Comparison of ENCODE assay signal across 1 cellular context in the genomic region with DNA sequence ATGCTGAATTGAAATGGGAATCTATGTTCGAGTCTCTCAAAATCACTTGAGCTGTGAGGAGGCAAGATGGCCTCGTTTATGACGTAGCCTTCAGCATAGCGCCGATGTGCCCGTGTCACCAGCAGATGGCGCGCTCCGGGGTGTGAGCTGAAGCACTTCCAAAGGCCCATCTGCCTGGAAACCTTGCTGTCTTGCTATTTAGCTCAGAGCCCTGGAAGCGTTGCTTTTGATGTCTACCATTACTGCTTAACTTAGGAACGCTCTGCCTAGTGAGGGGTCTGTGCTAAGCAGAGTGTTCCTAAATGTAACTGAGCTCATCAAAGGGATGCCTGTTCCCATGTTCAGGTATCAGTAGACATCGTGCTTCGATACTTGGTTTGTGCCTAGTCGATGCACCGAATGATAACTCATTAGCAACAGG.
TF ChIP-seq lines count a peak whose summit lies in the region.

No MANE protein-coding gene starts in this region.

TF ChIP-seq in HepG2, 621 proteins besides CTCF, POLR2A, EP300 and RAD21 (continued from another document and continues in another):
- no peak for TF ChIP-seq CENPT (CRISPR knock-in tag; IDR thresholded peaks at IDR 0.05; ENCODE audit: low read depth)
- no peak for TF ChIP-seq FLYWCH1 (CRISPR knock-in tag; IDR thresholded peaks at IDR 0.05)
- TF ChIP-seq, protein P1, sequence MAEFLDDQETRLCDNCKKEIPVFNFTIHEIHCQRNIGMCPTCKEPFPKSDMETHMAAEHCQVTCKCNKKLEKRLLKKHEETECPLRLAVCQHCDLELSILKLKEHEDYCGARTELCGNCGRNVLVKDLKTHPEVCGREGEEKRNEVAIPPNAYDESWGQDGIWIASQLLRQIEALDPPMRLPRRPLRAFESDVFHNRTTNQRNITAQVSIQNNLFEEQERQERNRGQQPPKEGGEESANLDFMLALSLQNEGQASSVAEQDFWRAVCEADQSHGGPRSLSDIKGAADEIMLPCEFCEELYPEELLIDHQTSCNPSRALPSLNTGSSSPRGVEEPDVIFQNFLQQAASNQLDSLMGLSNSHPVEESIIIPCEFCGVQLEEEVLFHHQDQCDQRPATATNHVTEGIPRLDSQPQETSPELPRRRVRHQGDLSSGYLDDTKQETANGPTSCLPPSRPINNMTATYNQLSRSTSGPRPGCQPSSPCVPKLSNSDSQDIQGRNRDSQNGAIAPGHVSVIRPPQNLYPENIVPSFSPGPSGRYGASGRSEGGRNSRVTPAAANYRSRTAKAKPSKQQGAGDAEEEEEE (CRISPR knock-in tag; IDR thresholded peaks at IDR 0.05; ENCODE audit: borderline replicate concordance) = no peak
- TF ChIP-seq ZNF251 (CRISPR knock-in tag; IDR thresholded peaks at IDR 0.05) = no peak
- TF ChIP-seq CEBPG (CRISPR knock-in tag; IDR thresholded peaks at IDR 0.05) = peak; percentile 55
- no peak for TF ChIP-seq MED8 (CRISPR knock-in tag; IDR thresholded peaks at IDR 0.05; ENCODE audit: insufficient replicate concordance)
- no peak for TF ChIP-seq CEBPB (IDR thresholded peaks at IDR 0.05; ENCODE audit: borderline replicate concordance, low read depth, low read length)
- TF ChIP-seq ZNF34 (CRISPR knock-in tag; IDR thresholded peaks at IDR 0.05; ENCODE audit: borderline replicate concordance) = peak; percentile 61; the same call in 1 of the 2 replicates
- TF ChIP-seq RFXANK (CRISPR knock-in tag; IDR thresholded peaks at IDR 0.05) = no peak
- TF ChIP-seq, protein P2, sequence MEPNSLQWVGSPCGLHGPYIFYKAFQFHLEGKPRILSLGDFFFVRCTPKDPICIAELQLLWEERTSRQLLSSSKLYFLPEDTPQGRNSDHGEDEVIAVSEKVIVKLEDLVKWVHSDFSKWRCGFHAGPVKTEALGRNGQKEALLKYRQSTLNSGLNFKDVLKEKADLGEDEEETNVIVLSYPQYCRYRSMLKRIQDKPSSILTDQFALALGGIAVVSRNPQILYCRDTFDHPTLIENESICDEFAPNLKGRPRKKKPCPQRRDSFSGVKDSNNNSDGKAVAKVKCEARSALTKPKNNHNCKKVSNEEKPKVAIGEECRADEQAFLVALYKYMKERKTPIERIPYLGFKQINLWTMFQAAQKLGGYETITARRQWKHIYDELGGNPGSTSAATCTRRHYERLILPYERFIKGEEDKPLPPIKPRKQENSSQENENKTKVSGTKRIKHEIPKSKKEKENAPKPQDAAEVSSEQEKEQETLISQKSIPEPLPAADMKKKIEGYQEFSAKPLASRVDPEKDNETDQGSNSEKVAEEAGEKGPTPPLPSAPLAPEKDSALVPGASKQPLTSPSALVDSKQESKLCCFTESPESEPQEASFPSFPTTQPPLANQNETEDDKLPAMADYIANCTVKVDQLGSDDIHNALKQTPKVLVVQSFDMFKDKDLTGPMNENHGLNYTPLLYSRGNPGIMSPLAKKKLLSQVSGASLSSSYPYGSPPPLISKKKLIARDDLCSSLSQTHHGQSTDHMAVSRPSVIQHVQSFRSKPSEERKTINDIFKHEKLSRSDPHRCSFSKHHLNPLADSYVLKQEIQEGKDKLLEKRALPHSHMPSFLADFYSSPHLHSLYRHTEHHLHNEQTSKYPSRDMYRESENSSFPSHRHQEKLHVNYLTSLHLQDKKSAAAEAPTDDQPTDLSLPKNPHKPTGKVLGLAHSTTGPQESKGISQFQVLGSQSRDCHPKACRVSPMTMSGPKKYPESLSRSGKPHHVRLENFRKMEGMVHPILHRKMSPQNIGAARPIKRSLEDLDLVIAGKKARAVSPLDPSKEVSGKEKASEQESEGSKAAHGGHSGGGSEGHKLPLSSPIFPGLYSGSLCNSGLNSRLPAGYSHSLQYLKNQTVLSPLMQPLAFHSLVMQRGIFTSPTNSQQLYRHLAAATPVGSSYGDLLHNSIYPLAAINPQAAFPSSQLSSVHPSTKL (CRISPR knock-in tag; IDR thresholded peaks at IDR 0.05) = peak; percentile 85
- no peak for TF ChIP-seq TMF1 (CRISPR knock-in tag; IDR thresholded peaks at IDR 0.05; ENCODE audit: low read depth)
- no peak for TF ChIP-seq SMYD3 (CRISPR knock-in tag; IDR thresholded peaks at IDR 0.05)
- TF ChIP-seq, protein P3, sequence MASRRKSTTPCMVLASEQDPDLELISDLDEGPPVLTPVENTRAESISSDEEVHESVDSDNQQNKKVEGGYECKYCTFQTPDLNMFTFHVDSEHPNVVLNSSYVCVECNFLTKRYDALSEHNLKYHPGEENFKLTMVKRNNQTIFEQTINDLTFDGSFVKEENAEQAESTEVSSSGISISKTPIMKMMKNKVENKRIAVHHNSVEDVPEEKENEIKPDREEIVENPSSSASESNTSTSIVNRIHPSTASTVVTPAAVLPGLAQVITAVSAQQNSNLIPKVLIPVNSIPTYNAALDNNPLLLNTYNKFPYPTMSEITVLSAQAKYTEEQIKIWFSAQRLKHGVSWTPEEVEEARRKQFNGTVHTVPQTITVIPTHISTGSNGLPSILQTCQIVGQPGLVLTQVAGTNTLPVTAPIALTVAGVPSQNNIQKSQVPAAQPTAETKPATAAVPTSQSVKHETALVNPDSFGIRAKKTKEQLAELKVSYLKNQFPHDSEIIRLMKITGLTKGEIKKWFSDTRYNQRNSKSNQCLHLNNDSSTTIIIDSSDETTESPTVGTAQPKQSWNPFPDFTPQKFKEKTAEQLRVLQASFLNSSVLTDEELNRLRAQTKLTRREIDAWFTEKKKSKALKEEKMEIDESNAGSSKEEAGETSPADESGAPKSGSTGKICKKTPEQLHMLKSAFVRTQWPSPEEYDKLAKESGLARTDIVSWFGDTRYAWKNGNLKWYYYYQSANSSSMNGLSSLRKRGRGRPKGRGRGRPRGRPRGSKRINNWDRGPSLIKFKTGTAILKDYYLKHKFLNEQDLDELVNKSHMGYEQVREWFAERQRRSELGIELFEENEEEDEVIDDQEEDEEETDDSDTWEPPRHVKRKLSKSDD (CRISPR knock-in tag; IDR thresholded peaks at IDR 0.05; ENCODE audit: low read depth) = 0 out of 2 replicates have a peak, but pooled peaks have one; percentile 74
- TF ChIP-seq, protein P4, sequence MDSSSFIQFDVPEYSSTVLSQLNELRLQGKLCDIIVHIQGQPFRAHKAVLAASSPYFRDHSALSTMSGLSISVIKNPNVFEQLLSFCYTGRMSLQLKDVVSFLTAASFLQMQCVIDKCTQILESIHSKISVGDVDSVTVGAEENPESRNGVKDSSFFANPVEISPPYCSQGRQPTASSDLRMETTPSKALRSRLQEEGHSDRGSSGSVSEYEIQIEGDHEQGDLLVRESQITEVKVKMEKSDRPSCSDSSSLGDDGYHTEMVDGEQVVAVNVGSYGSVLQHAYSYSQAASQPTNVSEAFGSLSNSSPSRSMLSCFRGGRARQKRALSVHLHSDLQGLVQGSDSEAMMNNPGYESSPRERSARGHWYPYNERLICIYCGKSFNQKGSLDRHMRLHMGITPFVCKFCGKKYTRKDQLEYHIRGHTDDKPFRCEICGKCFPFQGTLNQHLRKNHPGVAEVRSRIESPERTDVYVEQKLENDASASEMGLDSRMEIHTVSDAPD (CRISPR knock-in tag; IDR thresholded peaks at IDR 0.05) = no peak
- TF ChIP-seq NONO (IDR thresholded peaks at IDR 0.05) = no peak
- peak; percentile 73 for TF ChIP-seq NONO (CRISPR knock-in tag; conservative IDR thresholded peaks at IDR 0.05)
- no peak for TF ChIP-seq DR1 (CRISPR knock-in tag; IDR thresholded peaks at IDR 0.05)
- TF ChIP-seq TRIM24 (CRISPR knock-in tag; IDR thresholded peaks at IDR 0.05) = 0 out of 2 replicates have a peak, but pooled peaks have one; percentile 38
- TF ChIP-seq ZNF660 (CRISPR knock-in tag; IDR thresholded peaks at IDR 0.05; ENCODE audit: borderline replicate concordance, low read depth) = no peak
- no peak for TF ChIP-seq AKAP8 (CRISPR knock-in tag; IDR thresholded peaks at IDR 0.05)
- peak; percentile 74 for TF ChIP-seq ELF3 (CRISPR knock-in tag; IDR thresholded peaks at IDR 0.05)
- no peak for TF ChIP-seq HDAC6 (IDR thresholded peaks at IDR 0.05; ENCODE audit: low read depth, low read length)
- TF ChIP-seq REPIN1 (CRISPR knock-in tag; IDR thresholded peaks at IDR 0.05; ENCODE audit: borderline replicate concordance, low read depth) = peak; percentile 88; the same call in 1 of the 2 replicates
- 0 out of 2 replicates have a peak, but pooled peaks have one; percentile 55 for TF ChIP-seq TSC22D2 (CRISPR knock-in tag; IDR thresholded peaks at IDR 0.05; ENCODE audit: borderline replicate concordance)
- TF ChIP-seq, protein P5, sequence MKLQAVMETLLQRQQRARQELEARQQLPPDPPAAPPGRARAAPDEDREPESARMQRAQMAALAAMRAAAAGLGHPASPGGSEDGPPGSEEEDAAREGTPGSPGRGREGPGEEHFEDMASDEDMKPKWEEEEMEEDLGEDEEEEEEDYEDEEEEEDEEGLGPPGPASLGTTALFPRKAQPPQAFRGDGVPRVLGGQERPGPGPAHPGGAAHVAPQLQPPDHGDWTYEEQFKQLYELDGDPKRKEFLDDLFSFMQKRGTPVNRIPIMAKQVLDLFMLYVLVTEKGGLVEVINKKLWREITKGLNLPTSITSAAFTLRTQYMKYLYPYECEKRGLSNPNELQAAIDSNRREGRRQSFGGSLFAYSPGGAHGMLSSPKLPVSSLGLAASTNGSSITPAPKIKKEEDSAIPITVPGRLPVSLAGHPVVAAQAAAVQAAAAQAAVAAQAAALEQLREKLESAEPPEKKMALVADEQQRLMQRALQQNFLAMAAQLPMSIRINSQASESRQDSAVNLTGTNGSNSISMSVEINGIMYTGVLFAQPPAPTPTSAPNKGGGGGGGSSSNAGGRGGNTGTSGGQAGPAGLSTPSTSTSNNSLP (IDR thresholded peaks at IDR 0.05; ENCODE audit: low read depth, low read length) = peak; percentile 56; the same call in 1 of the 2 replicates
- TF ChIP-seq, protein P6, sequence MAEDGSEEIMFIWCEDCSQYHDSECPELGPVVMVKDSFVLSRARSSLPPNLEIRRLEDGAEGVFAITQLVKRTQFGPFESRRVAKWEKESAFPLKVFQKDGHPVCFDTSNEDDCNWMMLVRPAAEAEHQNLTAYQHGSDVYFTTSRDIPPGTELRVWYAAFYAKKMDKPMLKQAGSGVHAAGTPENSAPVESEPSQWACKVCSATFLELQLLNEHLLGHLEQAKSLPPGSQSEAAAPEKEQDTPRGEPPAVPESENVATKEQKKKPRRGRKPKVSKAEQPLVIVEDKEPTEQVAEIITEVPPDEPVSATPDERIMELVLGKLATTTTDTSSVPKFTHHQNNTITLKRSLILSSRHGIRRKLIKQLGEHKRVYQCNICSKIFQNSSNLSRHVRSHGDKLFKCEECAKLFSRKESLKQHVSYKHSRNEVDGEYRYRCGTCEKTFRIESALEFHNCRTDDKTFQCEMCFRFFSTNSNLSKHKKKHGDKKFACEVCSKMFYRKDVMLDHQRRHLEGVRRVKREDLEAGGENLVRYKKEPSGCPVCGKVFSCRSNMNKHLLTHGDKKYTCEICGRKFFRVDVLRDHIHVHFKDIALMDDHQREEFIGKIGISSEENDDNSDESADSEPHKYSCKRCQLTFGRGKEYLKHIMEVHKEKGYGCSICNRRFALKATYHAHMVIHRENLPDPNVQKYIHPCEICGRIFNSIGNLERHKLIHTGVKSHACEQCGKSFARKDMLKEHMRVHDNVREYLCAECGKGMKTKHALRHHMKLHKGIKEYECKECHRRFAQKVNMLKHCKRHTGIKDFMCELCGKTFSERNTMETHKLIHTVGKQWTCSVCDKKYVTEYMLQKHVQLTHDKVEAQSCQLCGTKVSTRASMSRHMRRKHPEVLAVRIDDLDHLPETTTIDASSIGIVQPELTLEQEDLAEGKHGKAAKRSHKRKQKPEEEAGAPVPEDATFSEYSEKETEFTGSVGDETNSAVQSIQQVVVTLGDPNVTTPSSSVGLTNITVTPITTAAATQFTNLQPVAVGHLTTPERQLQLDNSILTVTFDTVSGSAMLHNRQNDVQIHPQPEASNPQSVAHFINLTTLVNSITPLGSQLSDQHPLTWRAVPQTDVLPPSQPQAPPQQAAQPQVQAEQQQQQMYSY (CRISPR knock-in tag; IDR thresholded peaks at IDR 0.05) = no peak
- TF ChIP-seq, protein P7, sequence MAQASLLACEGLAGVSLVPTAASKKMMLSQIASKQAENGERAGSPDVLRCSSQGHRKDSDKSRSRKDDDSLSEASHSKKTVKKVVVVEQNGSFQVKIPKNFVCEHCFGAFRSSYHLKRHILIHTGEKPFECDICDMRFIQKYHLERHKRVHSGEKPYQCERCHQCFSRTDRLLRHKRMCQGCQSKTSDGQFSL (CRISPR knock-in tag; IDR thresholded peaks at IDR 0.05) = no peak
- no peak for TF ChIP-seq HNF4G (IDR thresholded peaks at IDR 0.05; ENCODE audit: borderline replicate concordance, low read depth, low read length)
- 0 out of 2 replicates have a peak, but pooled peaks have one; percentile 46 for TF ChIP-seq HNF4G (CRISPR knock-in tag; IDR thresholded peaks at IDR 0.05; ENCODE audit: borderline replicate concordance, low read depth)
- TF ChIP-seq NCOA2 (CRISPR knock-in tag; IDR thresholded peaks at IDR 0.05) = peak; percentile 45; the same call in 1 of the 2 replicates
- TF ChIP-seq, protein P8, sequence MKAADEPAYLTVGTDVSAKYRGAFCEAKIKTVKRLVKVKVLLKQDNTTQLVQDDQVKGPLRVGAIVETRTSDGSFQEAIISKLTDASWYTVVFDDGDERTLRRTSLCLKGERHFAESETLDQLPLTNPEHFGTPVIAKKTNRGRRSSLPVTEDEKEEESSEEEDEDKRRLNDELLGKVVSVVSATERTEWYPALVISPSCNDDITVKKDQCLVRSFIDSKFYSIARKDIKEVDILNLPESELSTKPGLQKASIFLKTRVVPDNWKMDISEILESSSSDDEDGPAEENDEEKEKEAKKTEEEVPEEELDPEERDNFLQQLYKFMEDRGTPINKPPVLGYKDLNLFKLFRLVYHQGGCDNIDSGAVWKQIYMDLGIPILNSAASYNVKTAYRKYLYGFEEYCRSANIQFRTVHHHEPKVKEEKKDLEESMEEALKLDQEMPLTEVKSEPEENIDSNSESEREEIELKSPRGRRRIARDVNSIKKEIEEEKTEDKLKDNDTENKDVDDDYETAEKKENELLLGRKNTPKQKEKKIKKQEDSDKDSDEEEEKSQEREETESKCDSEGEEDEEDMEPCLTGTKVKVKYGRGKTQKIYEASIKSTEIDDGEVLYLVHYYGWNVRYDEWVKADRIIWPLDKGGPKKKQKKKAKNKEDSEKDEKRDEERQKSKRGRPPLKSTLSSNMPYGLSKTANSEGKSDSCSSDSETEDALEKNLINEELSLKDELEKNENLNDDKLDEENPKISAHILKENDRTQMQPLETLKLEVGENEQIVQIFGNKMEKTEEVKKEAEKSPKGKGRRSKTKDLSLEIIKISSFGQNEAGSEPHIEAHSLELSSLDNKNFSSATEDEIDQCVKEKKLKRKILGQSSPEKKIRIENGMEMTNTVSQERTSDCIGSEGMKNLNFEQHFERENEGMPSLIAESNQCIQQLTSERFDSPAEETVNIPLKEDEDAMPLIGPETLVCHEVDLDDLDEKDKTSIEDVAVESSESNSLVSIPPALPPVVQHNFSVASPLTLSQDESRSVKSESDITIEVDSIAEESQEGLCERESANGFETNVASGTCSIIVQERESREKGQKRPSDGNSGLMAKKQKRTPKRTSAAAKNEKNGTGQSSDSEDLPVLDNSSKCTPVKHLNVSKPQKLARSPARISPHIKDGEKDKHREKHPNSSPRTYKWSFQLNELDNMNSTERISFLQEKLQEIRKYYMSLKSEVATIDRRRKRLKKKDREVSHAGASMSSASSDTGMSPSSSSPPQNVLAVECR (CRISPR knock-in tag; IDR thresholded peaks at IDR 0.05; ENCODE audit: borderline replicate concordance) = peak; percentile 60; the same call in 1 of the 2 replicates
- no peak for TF ChIP-seq PAF1 (CRISPR knock-in tag; IDR thresholded peaks at IDR 0.05)
- no peak for TF ChIP-seq KLF6 (CRISPR knock-in tag; IDR thresholded peaks at IDR 0.05)
- 0 out of 2 replicates have a peak, but pooled peaks have one; percentile 49 for TF ChIP-seq ZNF83 (CRISPR knock-in tag; IDR thresholded peaks at IDR 0.05; ENCODE audit: borderline replicate concordance)
- TF ChIP-seq EZH2 (conservative IDR thresholded peaks at IDR 0.05; ENCODE audit: low read depth, low read length) = no peak
- no peak for TF ChIP-seq RNF2 (conservative IDR thresholded peaks at IDR 0.05; ENCODE audit: low read depth)
- peak; percentile 84 for TF ChIP-seq ZBTB21 (CRISPR knock-in tag; IDR thresholded peaks at IDR 0.05)
